Comparison of ENCODE assay signal across 7 cellular contexts in the genomic region with DNA sequence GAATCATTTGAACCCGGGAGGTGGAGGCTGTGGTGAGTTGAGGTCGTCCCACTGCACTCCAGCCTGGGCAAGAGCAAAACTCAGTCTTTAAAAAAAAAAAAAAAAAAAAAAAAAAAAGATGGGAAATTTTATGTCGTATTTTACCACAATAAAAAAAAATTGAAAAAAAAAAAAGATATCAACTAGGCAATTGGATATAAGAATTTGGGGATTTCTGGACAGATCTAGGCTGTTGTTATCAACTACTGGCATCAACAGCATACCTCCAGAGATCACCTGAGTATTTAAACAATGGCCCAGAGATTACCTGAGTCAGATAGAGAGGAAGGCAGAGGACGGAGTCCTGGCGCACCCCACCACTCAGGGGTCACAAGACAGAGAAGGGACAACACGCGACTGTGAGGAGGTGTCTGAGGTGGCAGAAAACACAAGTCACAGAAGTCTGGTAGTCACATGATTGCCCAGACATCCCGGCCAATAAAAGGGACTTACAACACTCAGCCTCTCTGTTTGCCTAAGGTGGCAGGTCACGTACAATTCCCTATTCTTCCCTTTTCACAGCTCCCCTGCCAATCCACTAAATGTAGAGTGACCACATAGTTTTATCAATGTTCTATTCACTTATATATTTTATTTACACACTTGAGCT. TPM values are rescaled to one million over a fixed set of nuclear protein-coding genes. Genes with fewer than 3 reads are reported as not detected.
DNase-seq lines count a peak whose midpoint lies in the region; ATAC-seq, FAIRE-seq and TF ChIP-seq lines count a peak whose summit lies in the region.

No MANE protein-coding gene starts in this region.

- peak in 3 of 4 donors; percentile 17 to 46 (median 39) for ATAC-seq in pancreas
- no peak for ATAC-seq in GM18858 (IDR thresholded peaks at IDR 0.05; ENCODE audit: unreplicated experiment)

- no peaks in the 10 kb centered on the region for H3K4me1 ChIP-seq in endocrine pancreas (ENCODE audit: control insufficient read depth, insufficient read depth, low read length)
- peaks cover 5 to 11% (median 6%) of the 10 kb centered on the region in 3 donors for H3K4me1 ChIP-seq in pancreas

- H3K27ac ChIP-seq in pancreas, result peak overlapping the region in 2 of 4 donors; percentile 50 to 67

- no peak for TF ChIP-seq CTCF in pancreas (IDR thresholded peaks at IDR 0.05)

- intact Hi-C loops in pancreas (cut with DNase I), result no loop called here

- DNase-seq in NCI-H748 (lab: John Stamatoyannopoulos, UW; ENCODE audit: unreplicated experiment) (peak; percentile 66), pancreas (peak in 3 of 6 donors; percentile 38 to 46 (median 42)), NCI-H446 treated with DMSO at 0.1 percent for 48 hours (lab: John Stamatoyannopoulos, UW) (no peak), MV-4-11 (lab: John Stamatoyannopoulos, UW) (no peak)

- H3K36me3 ChIP-seq in endocrine pancreas (ENCODE audit: control insufficient read depth, insufficient read depth, low read length) (peaks cover 3% of the 10 kb centered on the region), pancreas (no peaks in the 10 kb centered on the region)

- peak overlapping the region; percentile 87; the same call in 1 of the 2 replicates for H3K4me3 ChIP-seq in GM08714 (ENCODE audit: low read length)
- H3K4me3 ChIP-seq in endocrine pancreas (ENCODE audit: control insufficient read depth, insufficient read depth, low read length), result peak overlapping the region; percentile 86
- H3K4me3 ChIP-seq in pancreas, result peak overlapping the region in 2 of 4 donors; percentile 78 to 87

- peak overlapping the region; percentile 30 for H3K9ac ChIP-seq in endocrine pancreas (ENCODE audit: control insufficient read depth, insufficient read depth, low read length)

- no peaks in the 10 kb centered on the region for H3K9me3 ChIP-seq in endocrine pancreas (ENCODE audit: control insufficient read depth, low read length)
- no peaks in the 10 kb centered on the region for H3K9me3 ChIP-seq in pancreas

- FAIRE-seq in pancreas (lab: Jason Lieb, UNC), result no peak

- 42 to 51% methylated on average over 9 of the region's 9 CpGs for WGBS in pancreas, 2 donors

- H3K27me3 ChIP-seq in endocrine pancreas (ENCODE audit: control insufficient read depth, insufficient read depth, low read length), result no peaks in the 10 kb centered on the region
- H3K27me3 ChIP-seq in pancreas, result no peaks in the 10 kb centered on the region

RNA-seq across cellular contexts. Expression of a gene that starts 1.8 kb away (rescaled TPM):
- 10 to 100 TPM in 4 of 6 donors, 1 to 10 TPM in 2; 7.9 to 21.9 (median 11.7) TPM for total RNA-seq in pancreas
- polyA plus RNA-seq in pancreas, result 1 to 10 TPM; 7.5 to 8.4 TPM

RNA-seq across cellular contexts. Expression of a gene that starts 2.0 kb away (rescaled TPM):
- 1 to 10 TPM in 4 of 6 donors, under 1 TPM in 2; 0.51 to 1.8 (median 1.2) TPM for total RNA-seq in pancreas
- 1 to 10 TPM; 1.6 to 2.6 TPM for polyA plus RNA-seq in pancreas
